In genomic region chr22:21054714-21055563, GRCh38 we compare ENCODE assay signal across 19 cellular contexts. TPM values are rescaled to one million over a fixed set of nuclear protein-coding genes. Genes with fewer than 3 reads are reported as not detected.
"Had no signal": no experiment of that assay in that cellular context is flagged by ENCODE, and none has a peak within 500 bp of the region (broad histone marks: within the 10 kb centered on the region; RNA-seq: fewer than 3 reads in every experiment).

No MANE protein-coding gene starts in this region.

- H3K27ac Mint-ChIP-seq: activated naive CD8-positive, alpha-beta T cell treated with anti-CD3 and anti-CD28 coated beads for 36 hours; mesothelial cell of epicardium; nephron had no signal

- H3K9me3 Mint-ChIP-seq: activated naive CD8-positive, alpha-beta T cell treated with anti-CD3 and anti-CD28 coated beads for 36 hours; mesothelial cell of epicardium; nephron had no signal

- H3K27me3 ChIP-seq: body of pancreas, gastrocnemius medialis had no signal

- H3K9me3 ChIP-seq: body of pancreas, gastrocnemius medialis, heart right ventricle, lower lobe of right lung had no signal

- DNase-seq: activated CD4-positive, alpha-beta T cell treated with anti-CD3 and anti-CD28 coated beads for 1 hour; activated gamma-delta T cell treated with Interleukin-2 at 50 U/mL for 16 hours; activated naive CD8-positive, alpha-beta T cell treated with anti-CD3 and anti-CD28 coated beads for 36 hours; body of pancreas; caudate nucleus; gastrocnemius medialis; heart right ventricle; left colon; lower lobe of right lung; occipital lobe; stimulated activated naive CD4-positive, alpha-beta T cell; T-helper 2 cell had no signal

- H3K4me3 Mint-ChIP-seq: activated naive CD8-positive, alpha-beta T cell treated with anti-CD3 and anti-CD28 coated beads for 36 hours; mesothelial cell of epicardium had no signal

- H3K36me3 ChIP-seq: gastrocnemius medialis, heart right ventricle, lower lobe of right lung, WERI-Rb-1 had no signal

- H3K27ac ChIP-seq: body of pancreas, epithelial cell of prostate, gastrocnemius medialis, heart right ventricle, lower lobe of right lung, WERI-Rb-1 had no signal

- H3K4me3 ChIP-seq: body of pancreas, gastrocnemius medialis, heart right ventricle, lower lobe of right lung had no signal

- H3K4me1 ChIP-seq: body of pancreas, gastrocnemius medialis, heart right ventricle, lower lobe of right lung had no signal

- ATAC-seq: body of pancreas, gastrocnemius medialis, left colon, lower lobe of right lung had no signal

- H3K36me3 Mint-ChIP-seq: activated naive CD8-positive, alpha-beta T cell treated with anti-CD3 and anti-CD28 coated beads for 36 hours; mesothelial cell of epicardium had no signal

RNA-seq across cellular contexts. Expression of gene LRRC74B, which starts 9.2 kb away (rescaled TPM):
- total RNA-seq: activated naive CD8-positive, alpha-beta T cell treated with anti-CD3 and anti-CD28 coated beads for 36 hours; body of pancreas; dermis microvascular lymphatic vessel endothelial cell; gastrocnemius medialis; heart right ventricle; mesothelial cell of epicardium; occipital lobe; renal cortical epithelial cell; urinary bladder had no signal
- polyA plus RNA-seq: heart right ventricle, urinary bladder had no signal

RNA-seq across cellular contexts. Expression of gene SLC7A4, which starts 22.6 kb away (rescaled TPM):
- total RNA-seq: dermis microvascular lymphatic vessel endothelial cell, gastrocnemius medialis had no signal

RNA-seq across cellular contexts. Expression of gene P2RX6, which starts 40.0 kb away (rescaled TPM):
- total RNA-seq: body of pancreas, dermis microvascular lymphatic vessel endothelial cell, occipital lobe had no signal
